15 cellular contexts compared by ENCODE assay signal in the genomic region with DNA sequence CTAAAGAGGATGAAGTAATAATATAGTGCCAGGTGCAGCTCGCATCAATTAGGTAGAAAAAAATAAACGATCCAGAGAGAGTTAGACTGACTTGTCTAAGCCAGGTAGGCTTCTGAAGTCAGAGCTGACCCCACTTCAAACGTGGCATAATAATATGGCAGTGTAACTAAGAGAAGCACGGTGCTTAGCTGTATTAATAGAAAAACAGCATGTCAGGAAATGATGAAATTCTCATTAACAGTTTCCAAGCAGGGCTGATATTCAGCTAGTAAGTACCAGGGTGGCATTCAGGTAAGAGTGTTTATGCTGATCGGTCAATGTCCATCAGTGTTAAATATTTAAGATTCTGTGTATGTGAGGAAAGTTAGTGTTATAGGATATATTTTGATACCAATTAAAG.
A peak's percentile ranks its signal among the peaks of the same experiment; 100 is the strongest.
DNase-seq lines count a peak whose midpoint lies in the region; ATAC-seq and TF ChIP-seq lines count a peak whose summit lies in the region.
"Had no signal": no experiment of that assay in that cellular context is flagged by ENCODE, and none has a peak within 500 bp of the region (broad histone marks: within the 10 kb centered on the region; RNA-seq: fewer than 3 reads in every experiment).

No MANE protein-coding gene starts in this region.

- no peaks in the 10 kb centered on the region for H3F3A ChIP-seq in OCI-LY1 (ENCODE audit: insufficient read depth, low read length)

- H4K20me1 ChIP-seq in OCI-LY1 (ENCODE audit: insufficient read depth, low read length): no peaks in the 10 kb centered on the region

- no peaks in the 10 kb centered on the region for H3K79me2 ChIP-seq in OCI-LY1 (ENCODE audit: insufficient read depth, low read length)

- no peak for TF ChIP-seq CTCF in OCI-LY1 (IDR thresholded peaks at IDR 0.05; ENCODE audit: low read length)

- H3K4me3 ChIP-seq in OCI-LY1 (ENCODE audit: low read depth, low read length, poor library complexity, severe bottlenecking): peak overlapping the region; percentile 5
- H3K4me3 ChIP-seq: GM23248 had no signal

- peak overlapping the region; percentile 64 for H2AFZ ChIP-seq in OCI-LY1 (ENCODE audit: low read length)
- H2AFZ ChIP-seq: GM23248 had no signal

- peak overlapping the region; percentile 7; the same call in 1 of the 2 replicates for H3K9ac ChIP-seq in OCI-LY1 (ENCODE audit: low read length)
- H3K9ac ChIP-seq: GM23248 had no signal

- H3K27ac ChIP-seq in OCI-LY1 (ENCODE audit: low read depth, low read length, poor library complexity, severe bottlenecking): peak overlapping the region; percentile 27
- H3K27ac ChIP-seq: C4-2B, GM23248 had no signal

- peaks cover 15 to 24% of the 10 kb centered on the region in 2 donors for H3K9me3 Mint-ChIP-seq in stimulated activated naive CD8-positive, alpha-beta T cell treated with anti-CD3 and anti-CD28 coated beads, Interleukin-15, amount 100 ng/mL, for 72 hours
- H3K9me3 Mint-ChIP-seq in stimulated activated memory B cell treated with anti-CD40 and anti-IgM and Interleukin-4, amounts not matched to agents 10 μg/mL and 1 μg/mL and 100 μg/mL, for 72 hours: peaks cover 9% of the 10 kb centered on the region

- H3K27me3 ChIP-seq in OCI-LY1 (ENCODE audit: insufficient read depth, low read length): no peaks in the 10 kb centered on the region

- peaks cover 35% of the 10 kb centered on the region for H3K4me1 ChIP-seq in OCI-LY1 (ENCODE audit: insufficient read depth, low read length, severe bottlenecking)

- H3K4me1 Mint-ChIP-seq in stimulated activated naive CD8-positive, alpha-beta T cell treated with anti-CD3 and anti-CD28 coated beads, Interleukin-15, amount 100 ng/mL, for 72 hours: peaks cover 46% of the 10 kb centered on the region
- H3K4me1 Mint-ChIP-seq in stimulated activated memory B cell treated with anti-CD40 and anti-IgM and Interleukin-4, amounts not matched to agents 10 μg/mL and 1 μg/mL and 100 μg/mL, for 72 hours: peaks cover 40% of the 10 kb centered on the region

- peak; percentile 19 for DNase-seq in NCI-H748 (lab: John Stamatoyannopoulos, UW; ENCODE audit: unreplicated experiment)
- DNase-seq in NCI-H748 treated with DMSO at 0.1 percent for 48 hours (lab: John Stamatoyannopoulos, UW): no peak
- DNase-seq in stimulated activated naive CD8-positive, alpha-beta T cell treated with anti-CD3 and anti-CD28 coated beads, Interleukin-15, amount 100 ng/mL, for 72 hours: no peak
- no peak for DNase-seq in stimulated activated naive CD8-positive, alpha-beta T cell treated with anti-CD3 and anti-CD28 coated beads, Interleukin-15, Interleukin-2, amounts not matched to agents 100 U/mL and 50 U/mL, for 24 hours
- DNase-seq in UCSD-AML1 (lab: John Stamatoyannopoulos, UW; ENCODE audit: unreplicated experiment): no peak
- DNase-seq: COR-L47, GM23248, NCI-H1092, NCI-H1930, NCI-H510A treated with DMSO at 0.1 percent for 48 hours, SHP77 treated with DMSO at 0.1 percent for 48 hours had no signal

- H3K27ac Mint-ChIP-seq in stimulated activated naive CD8-positive, alpha-beta T cell treated with anti-CD3 and anti-CD28 coated beads, Interleukin-15, amount 100 ng/mL, for 72 hours: peak overlapping the region; percentile 94 to 97
- peak overlapping the region; percentile 98 for H3K27ac Mint-ChIP-seq in stimulated activated memory B cell treated with anti-CD40 and anti-IgM and Interleukin-4, amounts not matched to agents 10 μg/mL and 1 μg/mL and 100 μg/mL, for 72 hours

- ATAC-seq in stimulated activated naive CD8-positive, alpha-beta T cell treated with anti-CD3 and anti-CD28 coated beads, Interleukin-15, amount 100 ng/mL, for 72 hours: peak; percentile 63
- ATAC-seq in stimulated activated naive CD8-positive, alpha-beta T cell treated with anti-CD3 and anti-CD28 coated beads, Interleukin-15, Interleukin-2, amounts not matched to agents 100 U/mL and 50 U/mL, for 24 hours: no peak
- no peak for ATAC-seq in stimulated activated memory B cell treated with anti-CD40 and anti-IgM and Interleukin-4, amounts not matched to agents 10 μg/mL and 1 μg/mL and 100 μg/mL, for 72 hours
- no peak for ATAC-seq in GM21526 (IDR thresholded peaks at IDR 0.05; ENCODE audit: low FRiP score, unreplicated experiment)

- H3K4me2 ChIP-seq in OCI-LY1 (ENCODE audit: low read length): peak overlapping the region; percentile 38

- no peaks in the 10 kb centered on the region for H3K36me3 ChIP-seq in OCI-LY1 (ENCODE audit: insufficient read depth, low read length)

- peak overlapping the region; percentile 23 to 32 for H3K4me3 Mint-ChIP-seq in stimulated activated naive CD8-positive, alpha-beta T cell treated with anti-CD3 and anti-CD28 coated beads, Interleukin-15, amount 100 ng/mL, for 72 hours
- no peak overlapping the region for H3K4me3 Mint-ChIP-seq in stimulated activated memory B cell treated with anti-CD40 and anti-IgM and Interleukin-4, amounts not matched to agents 10 μg/mL and 1 μg/mL and 100 μg/mL, for 72 hours

- H3K36me3 Mint-ChIP-seq in stimulated activated memory B cell treated with anti-CD40 and anti-IgM and Interleukin-4, amounts not matched to agents 10 μg/mL and 1 μg/mL and 100 μg/mL, for 72 hours: peaks cover 17% of the 10 kb centered on the region

- H3K27me3 Mint-ChIP-seq in stimulated activated naive CD8-positive, alpha-beta T cell treated with anti-CD3 and anti-CD28 coated beads, Interleukin-15, amount 100 ng/mL, for 72 hours: no peaks in the 10 kb centered on the region
- no peaks in the 10 kb centered on the region for H3K27me3 Mint-ChIP-seq in stimulated activated memory B cell treated with anti-CD40 and anti-IgM and Interleukin-4, amounts not matched to agents 10 μg/mL and 1 μg/mL and 100 μg/mL, for 72 hours

- H3K9me2 ChIP-seq in OCI-LY1 (ENCODE audit: low read depth, low read length): no peaks in the 10 kb centered on the region

- no peaks in the 10 kb centered on the region for H3K9me3 ChIP-seq in OCI-LY1 (ENCODE audit: low read length)
